Comparison of ENCODE assay signal across 7 cellular contexts in genomic region chr6:95584226-95584625, GRCh38. TPM values are rescaled to one million over a fixed set of nuclear protein-coding genes. Genes with fewer than 3 reads are reported as not detected.
A peak's percentile ranks its signal among the peaks of the same experiment; 100 is the strongest.
DNase-seq lines count a peak whose midpoint lies in the region; ATAC-seq, FAIRE-seq and TF ChIP-seq lines count a peak whose summit lies in the region.
"Not testable (repeated sequence)": the region's sequence is repeated elsewhere in the genome, so short reads cannot be mapped to it uniquely, and the experiment has no call there.

No MANE protein-coding gene starts in this region.

- 68% methylated on average over 8 of the region's 9 CpGs for WGBS in K562 (ENCODE audit: insufficient coverage, low coverage, missing lambda C conversion rate)
- WGBS in testis, 2 donors: 88 to 95% methylated on average over 9 of the region's 9 CpGs

- H3K9ac ChIP-seq in K562 (ENCODE audit: insufficient read depth in 1 of 2, low read depth in 2 of 2, low read length in 2 of 2): not testable (repeated sequence)

- H3K27ac ChIP-seq in K562 (ENCODE audit: extremely low read depth, low read depth, low read length); testis: not testable (repeated sequence)

- not testable (repeated sequence) for H3K27ac Mint-ChIP-seq in WTC11; glutamatergic neuron (ENCODE audit: unreplicated experiment)

- H3K4me1 Mint-ChIP-seq in WTC11; glutamatergic neuron (ENCODE audit: low read depth, unreplicated experiment): not testable (repeated sequence)

- H3K9me3 Mint-ChIP-seq in WTC11: peaks cover 27% of the 10 kb centered on the region
- not testable (repeated sequence) for H3K9me3 Mint-ChIP-seq in glutamatergic neuron (ENCODE audit: unreplicated experiment)

- not testable (repeated sequence) for FAIRE-seq in K562 (lab: Jason Lieb, UNC)

- H3K9me3 ChIP-seq in K562 (replicated peaks; ENCODE audit: control insufficient read depth, insufficient read depth, low read depth, low read length); testis: not testable (repeated sequence)

- not testable (repeated sequence) for H3K4me3 ChIP-seq in K562, testis

- intact Hi-C loops in K562 (cut with micrococcal nuclease); testis (cut with DNase I; ENCODE audit: low total_unique reads): not testable (repeated sequence)

- H3K36me3 Mint-ChIP-seq in WTC11 (peaks cover 33% of the 10 kb centered on the region), glutamatergic neuron (ENCODE audit: unreplicated experiment) (peaks cover 12% of the 10 kb centered on the region)

- not testable (repeated sequence) for H3K9me1 ChIP-seq in K562 (ENCODE audit: control insufficient read depth, insufficient read depth, low read length)

- POLR2A ChIA-PET in WTC11 (lab: Charles Lee); K562 (lab: Yijun Ruan, JAX): not testable (repeated sequence)

- H3K4me3 Mint-ChIP-seq in WTC11; glutamatergic neuron (ENCODE audit: unreplicated experiment): not testable (repeated sequence)

- not testable (repeated sequence) for TF ChIP-seq RAD21 in K562 (CRISPR knock-in tag; conservative IDR thresholded peaks at IDR 0.05 in 1 of 2, IDR thresholded peaks at IDR 0.05 in 1 of 2)

- H3K27me3 Mint-ChIP-seq in WTC11 (ENCODE audit: low read depth); glutamatergic neuron (ENCODE audit: unreplicated experiment): not testable (repeated sequence)

- not testable (repeated sequence) for ATAC-seq in WTC11, K562

- not testable (repeated sequence) for H4K20me1 ChIP-seq in K562 (replicated peaks; ENCODE audit: control insufficient read depth, insufficient read depth, low read length)

- H2AFZ ChIP-seq in K562 (ENCODE audit: low read depth, low read length): not testable (repeated sequence)

- DNase-seq in Caki2 (ENCODE audit: low read depth) (peak; percentile 19), ELF-1 (ENCODE audit: low read depth, low spot score) (peak; percentile 21), NCI-H69 (lab: John Stamatoyannopoulos, UW) (peak; percentile 12), WTC11 (ENCODE audit: low spot score) (peak; percentile 23), K562 (ENCODE audit: extremely low read depth in 1 of 4, low spot score in 3 of 4) (peak in 1 of 4 experiments; percentile 12), glutamatergic neuron (peak; percentile 40), testis (peak; percentile 16)

- not testable (repeated sequence) for TF ChIP-seq POLR2A in K562 (conservative IDR thresholded peaks at IDR 0.05); testis (IDR thresholded peaks at IDR 0.05)

- peaks cover 18% of the 10 kb centered on the region; the same call in 2 of the 3 replicates for H3K36me3 ChIP-seq in K562 (ENCODE audit: control insufficient read depth, insufficient read depth, low read length)
- not testable (repeated sequence) for H3K36me3 ChIP-seq in testis (ENCODE audit: low read depth, missing control alignments)

- not testable (repeated sequence) for BruUV-seq in K562 (replicated peaks; lab: Mats Ljungman, UMichigan)

- TF ChIP-seq CTCF in WTC11 (IDR thresholded peaks at IDR 0.05); K562 (IDR thresholded peaks at IDR 0.05 in 2 of 3, conservative IDR thresholded peaks at IDR 0.05 in 1 of 3; ENCODE audit: insufficient read depth in 2 of 3, low read depth in 1 of 3, low read length in 3 of 3); glutamatergic neuron (IDR thresholded peaks at IDR 0.05; ENCODE audit: partially characterized antibody, unreplicated experiment); testis (IDR thresholded peaks at IDR 0.05): not testable (repeated sequence)

- H3K79me2 ChIP-seq in K562 (ENCODE audit: control insufficient read depth, insufficient read depth, low read length): peaks cover 43% of the 10 kb centered on the region

- CTCF ChIA-PET in WTC11 (lab: Charles Lee); K562 (lab: Yijun Ruan, JAX; ENCODE audit: low intra/inter-chr PET ratio): not testable (repeated sequence)

- not testable (repeated sequence) for H3K4me1 ChIP-seq in K562 (replicated peaks in 1 of 2; ENCODE audit: control insufficient read depth in 2 of 2, insufficient read depth in 2 of 2, low read length in 2 of 2); testis

- not testable (repeated sequence) for H3K4me2 ChIP-seq in K562 (ENCODE audit: insufficient read depth, low read length)

- TF ChIP-seq EP300 in K562 (IDR thresholded peaks at IDR 0.05; ENCODE audit: low read length): not testable (repeated sequence)

- in situ Hi-C loops in Caki2 (cut with HindIII; ENCODE audit: low pct_unique_long_range_greater_than_20kb, low sequenced_read_pairs); K562 (cut with MboI): not testable (repeated sequence)

- not testable (repeated sequence) for H3K27me3 ChIP-seq in K562 (ENCODE audit: control insufficient read depth in 2 of 2, insufficient read depth in 2 of 2, low read length in 2 of 2); testis

TF ChIP-seq in K562, 482 proteins besides CTCF, POLR2A, EP300 and RAD21:
- TF ChIP-seq CBX3 (IDR thresholded peaks at IDR 0.05; ENCODE audit: borderline replicate concordance in 1 of 2, low read length in 2 of 2) (peak in 1 of 2 experiments; percentile 78; a peak in 2 of 3 replicates), CBX5 (IDR thresholded peaks at IDR 0.05; ENCODE audit: borderline replicate concordance, low read depth) (peak; percentile 78), ZNF280A (IDR thresholded peaks at IDR 0.05; ENCODE audit: low read depth, partially characterized antibody) (peak; percentile 65), TRIM28 (IDR thresholded peaks at IDR 0.05) (peak; percentile 83), TRIM24 (IDR thresholded peaks at IDR 0.05) (0 out of 4 replicates have a peak, but pooled peaks of 1 of the 2 experiments have one; percentile 26)

RNA-seq across cellular contexts. Expression of gene MANEA, which starts 6.9 kb away (rescaled TPM):
- total RNA-seq in Caki2 (2014; rRNA removed; shearing (Covaris generic); ENCODE audit: low replicate concordance): 11.5 and 12.5 TPM in 2 replicates
- total RNA-seq in WTC11 (2021) (6.1 to 9.0 TPM (median 7.0 TPM) in 3 replicates), K562 (2014; rRNA removed) (4.8 and 6.7 TPM in 2 replicates), K562 (2014; rRNA removed; fragmentation: Illumina TruSeq; extraction: Trizol) (15.9 and 17.7 TPM in 2 replicates), K562 (2015; rRNA removed; fragmentation: Illumina TruSeq; extraction: Trizol) (14.2 and 16.1 TPM in 2 replicates), K562 (2021) (11.4 and 12.8 TPM in 2 replicates), glutamatergic neuron (ENCODE audit: unreplicated experiment) (11.7 TPM), testis (10 to 100 TPM; 11.3 to 13.0 TPM)
- 8.3 and 18.2 TPM in 2 replicates for total RNA-seq in K562 (2011; cell fraction: chromatin; rRNA removed; ENCODE audit: low replicate concordance)
- total RNA-seq in K562 (2011; cell fraction: nucleolus; rRNA removed): 3.8 and 4.9 TPM in 2 replicates
- total RNA-seq in K562 (2011; cell fraction: nucleoplasm; rRNA removed): 10.5 and 16.7 TPM in 2 replicates
- polyA plus RNA-seq in K562 (2011; rRNA removed) (10.4 and 14.3 TPM in 2 replicates), K562 (2014; fragmentation: Illumina TruSeq; extraction: Trizol) (9.2 and 11.5 TPM in 2 replicates), K562 (2014; fragmentation: Nextera tagmentation; extraction: Ambion mirVana) (10 to 100 TPM in 1 of 2 experiments, 1 to 10 TPM in 1; 7.5 to 11.1 TPM), K562 (2014; rRNA removed) (5.6 and 7.1 TPM in 2 replicates), testis (ENCODE audit: insufficient read depth, low read depth, low replicate concordance) (10.9 TPM)
- polyA plus RNA-seq in K562 (2011; cell fraction: cytosol; rRNA removed): 2.3 and 4.5 TPM in 2 replicates
- 3.8 and 5.3 TPM in 2 replicates for polyA plus RNA-seq in K562 (2011; cell fraction: nucleus; rRNA removed)
- polyA plus RNA-seq in K562 (2012): 6.9 and 10.8 TPM in 2 replicates
- 15.4 and 17.8 TPM in 2 replicates for polyA minus RNA-seq in K562 (2011; rRNA and poly(A)+ RNA removed)
- 3.3 and 7.6 TPM in 2 replicates for polyA minus RNA-seq in K562 (2011; cell fraction: cytosol; rRNA and poly(A)+ RNA removed)
- polyA minus RNA-seq in K562 (2011; cell fraction: nucleus; rRNA and poly(A)+ RNA removed): 4.2 and 8.1 TPM in 2 replicates
